7 cellular contexts compared by ENCODE assay signal in the genomic region with DNA sequence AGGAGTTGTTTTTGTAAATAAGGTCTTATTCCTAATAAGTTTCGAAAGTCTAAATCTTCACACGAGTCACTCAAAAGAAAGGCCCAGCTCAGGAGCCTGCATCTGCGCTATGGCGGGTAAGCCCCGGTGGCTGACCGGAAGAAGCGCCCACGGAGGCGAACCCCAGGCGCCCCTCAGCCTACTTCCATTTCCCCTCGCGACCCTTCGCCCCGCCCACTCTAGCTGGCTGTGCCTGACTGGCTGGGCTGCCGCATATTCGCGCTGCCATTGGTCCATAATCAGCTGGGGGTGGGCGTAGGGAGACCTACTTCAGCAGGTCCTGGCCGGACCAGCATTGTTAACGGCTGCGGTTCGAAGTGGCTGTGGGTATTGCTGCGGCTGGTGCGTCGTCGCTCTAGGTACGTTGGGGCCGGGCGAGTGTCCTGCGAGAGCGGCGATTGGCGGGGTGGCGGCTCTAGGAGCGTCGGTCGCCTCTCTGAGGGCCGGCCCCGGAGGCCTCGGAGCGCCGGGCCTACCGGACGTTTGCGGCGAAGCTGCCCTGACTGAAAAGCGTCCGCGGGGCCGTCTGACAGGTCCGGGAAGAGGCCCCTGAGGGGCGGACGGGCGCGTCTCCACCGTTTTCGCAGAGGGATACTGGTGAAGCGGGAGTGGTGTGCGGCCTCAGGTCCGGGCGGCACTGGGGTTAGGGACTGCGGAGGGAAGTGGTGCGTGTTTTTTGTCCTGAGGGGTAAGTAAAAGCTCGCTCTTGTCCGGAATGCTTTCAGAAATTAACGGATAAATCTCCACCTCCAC. TPM values are rescaled to one million over a fixed set of nuclear protein-coding genes. Genes with fewer than 3 reads are reported as not detected.
DNase-seq lines count a peak whose midpoint lies in the region; ATAC-seq and TF ChIP-seq lines count a peak whose summit lies in the region.

A gene with protein sequence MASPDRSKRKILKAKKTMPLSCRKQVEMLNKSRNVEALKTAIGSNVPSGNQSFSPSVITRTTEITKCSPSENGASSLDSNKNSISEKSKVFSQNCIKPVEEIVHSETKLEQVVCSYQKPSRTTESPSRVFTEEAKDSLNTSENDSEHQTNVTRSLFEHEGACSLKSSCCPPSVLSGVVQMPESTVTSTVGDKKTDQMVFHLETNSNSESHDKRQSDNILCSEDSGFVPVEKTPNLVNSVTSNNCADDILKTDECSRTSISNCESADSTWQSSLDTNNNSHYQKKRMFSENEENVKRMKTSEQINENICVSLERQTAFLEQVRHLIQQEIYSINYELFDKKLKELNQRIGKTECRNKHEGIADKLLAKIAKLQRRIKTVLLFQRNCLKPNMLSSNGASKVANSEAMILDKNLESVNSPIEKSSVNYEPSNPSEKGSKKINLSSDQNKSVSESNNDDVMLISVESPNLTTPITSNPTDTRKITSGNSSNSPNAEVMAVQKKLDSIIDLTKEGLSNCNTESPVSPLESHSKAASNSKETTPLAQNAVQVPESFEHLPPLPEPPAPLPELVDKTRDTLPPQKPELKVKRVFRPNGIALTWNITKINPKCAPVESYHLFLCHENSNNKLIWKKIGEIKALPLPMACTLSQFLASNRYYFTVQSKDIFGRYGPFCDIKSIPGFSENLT (plus strand): TSS at position 337 of the 792 bp plus-strand sequence. CDS start 44,560 bp downstream, outside the sequence.

- H3K36me3 ChIP-seq in neural progenitor cell (no peaks in the 10 kb centered on the region), stomach (no peaks in the 10 kb centered on the region)

- H3K9me3 Mint-ChIP-seq in neural progenitor cell: peaks cover 14% of the 10 kb centered on the region

- 4 to 8% (median 5%) methylated on average over 52 to 66 of the region's 66 CpGs for whole genome bisulfite sequencing in stomach, 5 donors

- no peak for TF ChIP-seq EP300 in stomach (IDR thresholded peaks at IDR 0.05)

- TF ChIP-seq POLR2A in stomach (IDR thresholded peaks at IDR 0.05): no peak

- H3K27me3 Mint-ChIP-seq in neural progenitor cell (ENCODE audit: insufficient read depth, low read depth): no peaks in the 10 kb centered on the region

- intact Hi-C loops in stomach (cut with DNase I; ENCODE audit: low total_unique reads): no loop called here

- peak within 1 kb of the TSS; percentile 96 for H3K4me3 Mint-ChIP-seq in neural progenitor cell

- H3K4me1 ChIP-seq in foreskin keratinocyte (no peaks in the 10 kb centered on the region), neural progenitor cell (peaks cover 9% of the 10 kb centered on the region), stomach (peaks cover 0 to 12% (median 5%) of the 10 kb centered on the region in 4 donors)

- H3K9ac ChIP-seq in neural progenitor cell: peak within 1 kb of the TSS; percentile 34

- TF ChIP-seq CTCF in foreskin keratinocyte (conservative IDR thresholded peaks at IDR 0.05) (no peak), neural progenitor cell (IDR thresholded peaks at IDR 0.05) (no peak), stomach (IDR thresholded peaks at IDR 0.05) (no peak)

- H3F3A ChIP-seq in neural progenitor cell (ENCODE audit: low read depth): peaks cover 5% of the 10 kb centered on the region

- H3K79me2 ChIP-seq in neural progenitor cell (ENCODE audit: low read depth): peaks cover 42% of the 10 kb centered on the region

- H3K4me3 ChIP-seq in neural progenitor cell (peak within 1 kb of the TSS; percentile 68), stomach (peak within 1 kb of the TSS; percentile 52 to 67 (median 59))

- peak within 1 kb of the TSS; percentile 74 for H2AFZ ChIP-seq in neural progenitor cell (replicated peaks)

- ATAC-seq in GM18858 (IDR thresholded peaks at IDR 0.05; ENCODE audit: unreplicated experiment) (peak; percentile 79), HG03060 (IDR thresholded peaks at IDR 0.05; ENCODE audit: low read depth, unreplicated experiment) (peak; percentile 60), foreskin keratinocyte (peak; percentile 95)

- peaks cover 7% of the 10 kb centered on the region for H3K4me1 Mint-ChIP-seq in neural progenitor cell

- peaks cover 12% of the 10 kb centered on the region for H3K36me3 Mint-ChIP-seq in neural progenitor cell

- H3K27ac Mint-ChIP-seq in neural progenitor cell: peak within 1 kb of the TSS; percentile 54

- peak within 1 kb of the TSS; percentile 90 for H3K4me2 ChIP-seq in neural progenitor cell

- DNase-seq in RKO (ENCODE audit: low spot score) (peak; percentile 93), foreskin keratinocyte (peak; percentile 59 to 78), neural progenitor cell (ENCODE audit: low spot score) (peak; percentile 94), stomach (peak; percentile 89)
- peak; percentile 95 for DNase-seq in activated effector memory CD4-positive, alpha-beta T cell treated with anti-CD3 and anti-CD28 coated beads, Interleukin-2, amount 50 U/mL, for 16 hours

- no peaks in the 10 kb centered on the region for H3K9me3 ChIP-seq in neural progenitor cell (ENCODE audit: low read depth)
- H3K9me3 ChIP-seq in stomach: no peaks in the 10 kb centered on the region

- H4K20me1 ChIP-seq in neural progenitor cell (ENCODE audit: low read depth): peaks cover 4% of the 10 kb centered on the region

- H3K27me3 ChIP-seq in foreskin keratinocyte (no peaks in the 10 kb centered on the region), neural progenitor cell (no peaks in the 10 kb centered on the region), stomach (peaks cover 0 to 6% (median 0%) of the 10 kb centered on the region in 3 donors)

- H3K27ac ChIP-seq in foreskin keratinocyte (no peak within 1 kb of the TSS), neural progenitor cell (no peak within 1 kb of the TSS), stomach (peak within 1 kb of the TSS; percentile 64 to 86 (median 73))

RNA-seq across cellular contexts. Expression of the gene that starts here (rescaled TPM):
- total RNA-seq in foreskin keratinocyte (4.4 and 4.7 TPM in 2 replicates), neural progenitor cell (ENCODE audit: low replicate concordance) (19.3 and 31.0 TPM in 2 replicates), stomach (10 to 100 TPM in 4 of 5 donors, 1 to 10 TPM in 1; 4.5 to 59.7 (median 45.5) TPM)
- polyA plus RNA-seq in foreskin keratinocyte (3.1 and 3.3 TPM in 2 replicates), stomach (10 to 100 TPM; 22.2 to 31.2 (median 29.5) TPM)

Comparison
In these comparisons a context has a peak if more than half of its experiments do, and no peak if none do; other contexts are left out.
1. H3K27ac ChIP-seq: peak in stomach (5 of 5); none in foreskin keratinocyte (single experiment) and neural progenitor cell (single experiment).
2. Peak in every context shown above with its lines, with median percentiles within 50 percentile points of each other: ATAC-seq and DNase-seq.